ENCODE assay signal across 9 cellular contexts in the genomic region with DNA sequence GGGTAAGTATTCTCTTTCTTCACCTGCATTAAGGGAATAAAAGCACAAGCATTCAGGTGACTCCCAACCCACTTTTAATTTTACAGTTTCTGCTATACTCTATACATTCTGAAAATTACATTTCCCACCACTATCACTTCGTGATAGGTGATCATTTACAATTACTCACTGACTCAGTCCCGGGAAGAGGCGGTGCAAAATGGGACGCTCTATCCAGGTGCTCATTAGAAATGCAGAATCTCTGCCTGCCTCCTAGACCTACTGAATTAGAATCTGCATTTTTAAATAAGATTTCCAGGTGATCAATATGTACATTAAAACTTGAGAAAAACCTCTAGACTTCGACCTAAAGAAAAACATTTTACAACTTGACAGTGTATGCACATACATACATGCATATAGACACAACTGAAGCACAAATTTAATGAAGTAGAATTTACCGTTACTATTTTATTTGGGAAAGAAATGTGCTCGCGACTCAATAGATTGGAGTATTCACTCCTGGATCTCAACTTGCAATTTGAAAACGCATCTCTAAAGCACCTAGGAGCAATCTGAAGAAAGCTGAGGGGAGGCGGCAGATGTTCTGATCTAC. TPM values are rescaled to one million over a fixed set of nuclear protein-coding genes. Genes with fewer than 3 reads are reported as not detected.
DNase-seq lines count a peak whose midpoint lies in the region; ATAC-seq, FAIRE-seq and TF ChIP-seq lines count a peak whose summit lies in the region.
"Had no signal": no experiment of that assay in that cellular context is flagged by ENCODE, and none has a peak within 500 bp of the region (broad histone marks: within the 10 kb centered on the region; RNA-seq: fewer than 3 reads in every experiment).

No MANE protein-coding gene starts in this region.

- no peaks in the 10 kb centered on the region for H3K36me3 ChIP-seq in body of pancreas (replicated peaks in 1 of 2; ENCODE audit: insufficient read depth in 1 of 2, low read depth in 2 of 2)
- peaks cover 0 to 4% (median 0%) of the 10 kb centered on the region in 3 donors for H3K36me3 ChIP-seq in tibial artery

- H3K27me3 ChIP-seq in body of pancreas: no peaks in the 10 kb centered on the region
- no peaks in the 10 kb centered on the region for H3K27me3 ChIP-seq in tibial artery

- no peak for FAIRE-seq in H54 (lab: Jason Lieb, UNC)

- intact Hi-C loops in body of pancreas (cut with DNase I): no loop called here
- intact Hi-C loops in lower leg skin (cut with DNase I; ENCODE audit: low total_unique reads): no loop called here
- intact Hi-C loops in tibial artery (cut with DNase I; ENCODE audit: low total_unique reads): loop anchor here (2.0 kb wide), 1 partner anchor 87 kb away; no protein-coding TSS in a partner anchor

- DNase-seq in activated T-cell treated with anti-CD3 and anti-CD28 coated beads, Interleukin-2, amount 50 U/mL, for 24 hours: no peak
- DNase-seq in activated T-cell treated with anti-CD3 and anti-CD28 coated beads for 4 hours (no peak), body of pancreas (peak in 2 of 4 donors; percentile 28 to 38), lower leg skin (ENCODE audit: low spot score in 2 of 2) (no peak), tibial artery (no peak), H54 (ENCODE audit: insufficient read length, low spot score) (no peak)
- DNase-seq in effector CD8-positive, alpha-beta T cell (lab: John Stamatoyannopoulos, UW): no peak
- DNase-seq: DMS153 had no signal

- peaks cover 2% of the 10 kb centered on the region for H3K9me3 Mint-ChIP-seq in activated T-cell treated with anti-CD3 and anti-CD28 coated beads, Interleukin-2, amount 50 U/mL, for 24 hours

- H3K4me1 Mint-ChIP-seq in activated T-cell treated with anti-CD3 and anti-CD28 coated beads, Interleukin-2, amount 50 U/mL, for 24 hours (ENCODE audit: low read depth): peaks cover 61% of the 10 kb centered on the region

- H3K27me3 Mint-ChIP-seq in activated T-cell treated with anti-CD3 and anti-CD28 coated beads, Interleukin-2, amount 50 U/mL, for 24 hours: no peaks in the 10 kb centered on the region

- H3K4me1 ChIP-seq in body of pancreas (peaks cover 36% of the 10 kb centered on the region), tibial artery (peaks cover 0 to 40% (median 11%) of the 10 kb centered on the region in 4 donors)

- TF ChIP-seq POLR2A in body of pancreas (IDR thresholded peaks at IDR 0.05) (no peak), lower leg skin (IDR thresholded peaks at IDR 0.05) (no peak), H54 (IDR thresholded peaks at IDR 0.05; ENCODE audit: low read depth, low read length) (no peak)

- H3K27ac Mint-ChIP-seq in activated T-cell treated with anti-CD3 and anti-CD28 coated beads, Interleukin-2, amount 50 U/mL, for 24 hours: peak overlapping the region; percentile 93

- TF ChIP-seq CTCF in body of pancreas (IDR thresholded peaks at IDR 0.05) (no peak), lower leg skin (IDR thresholded peaks at IDR 0.05) (no peak), tibial artery (IDR thresholded peaks at IDR 0.05) (no peak)

- H3K27ac ChIP-seq in body of pancreas (peak overlapping the region; percentile 94 to 99 (median 98)), tibial artery (peak overlapping the region; percentile 95 to 99)

- no peak for ATAC-seq in body of pancreas
- ATAC-seq in GM21390 (IDR thresholded peaks at IDR 0.05; ENCODE audit: unreplicated experiment): no peak

- WGBS in body of pancreas, 2 donors: 4 to 9% methylated on average over 10 of the region's 10 CpGs
- 17 to 27% methylated on average over 10 of the region's 10 CpGs for WGBS in lower leg skin, 2 donors

- peaks cover 36% of the 10 kb centered on the region for H3K36me3 Mint-ChIP-seq in activated T-cell treated with anti-CD3 and anti-CD28 coated beads, Interleukin-2, amount 50 U/mL, for 24 hours (ENCODE audit: low read depth)

- H3K4me3 Mint-ChIP-seq in activated T-cell treated with anti-CD3 and anti-CD28 coated beads, Interleukin-2, amount 50 U/mL, for 24 hours: peak overlapping the region; percentile 85

- no peaks in the 10 kb centered on the region for H3K9me3 ChIP-seq in body of pancreas
- H3K9me3 ChIP-seq in tibial artery: no peaks in the 10 kb centered on the region

- peak overlapping the region in 1 of 2 donors; percentile 66 for H3K4me3 ChIP-seq in body of pancreas
- H3K4me3 ChIP-seq in lower leg skin (ENCODE audit: low read depth, poor library complexity, severe bottlenecking): peak overlapping the region; percentile 91
- peak overlapping the region; percentile 94 to 98 for H3K4me3 ChIP-seq in tibial artery

RNA-seq across cellular contexts. Expression of a gene that starts 0.6 kb away (rescaled TPM):
- total RNA-seq in body of pancreas (100 to 1,000 TPM in 1 of 2 donors, 10 to 100 TPM in 1; 91.8 to 143 TPM), lower leg skin (100 to 1,000 TPM in 1 of 4 donors, 10 to 100 TPM in 3; 57.8 to 109 (median 71.4) TPM)
